Comparison of ENCODE assay signal across 10 cellular contexts in genomic region chr1:110746644-110747259, GRCh38.
A peak's percentile ranks its signal among the peaks of the same experiment; 100 is the strongest.
DNase-seq lines count a peak whose midpoint lies in the region; ATAC-seq and TF ChIP-seq lines count a peak whose summit lies in the region.
"Had no signal": no experiment of that assay in that cellular context is flagged by ENCODE, and none has a peak within 500 bp of the region (broad histone marks: within the 10 kb centered on the region; RNA-seq: fewer than 3 reads in every experiment).

No MANE protein-coding gene starts in this region.

- H3K27ac Mint-ChIP-seq in activated B cell treated with CpG ODN at 0.5 μM for 24 hours, result peak overlapping the region; percentile 47
- H3K27ac Mint-ChIP-seq in natural killer cell treated with Interleukin-12 subunit alpha and Interleukin-12 subunit beta and Interleukin-15 and Interleukin-18, amount 100 ng/mL, for 72 hours, result no peak overlapping the region
- H3K27ac Mint-ChIP-seq: activated naive CD8-positive, alpha-beta T cell had no signal

- no peaks in the 10 kb centered on the region for H3K36me3 Mint-ChIP-seq in activated B cell treated with CpG ODN at 0.5 μM for 24 hours (ENCODE audit: low read depth)
- peaks cover 4% of the 10 kb centered on the region for H3K36me3 Mint-ChIP-seq in natural killer cell treated with Interleukin-12 subunit alpha and Interleukin-12 subunit beta and Interleukin-15 and Interleukin-18, amount 100 ng/mL, for 72 hours
- H3K36me3 Mint-ChIP-seq: activated naive CD8-positive, alpha-beta T cell had no signal

- H3K36me3 ChIP-seq in cardiac muscle cell (no peaks in the 10 kb centered on the region), right atrium auricular region (no peaks in the 10 kb centered on the region), spleen (no peaks in the 10 kb centered on the region)
- H3K36me3 ChIP-seq: upper lobe of left lung had no signal

- no peaks in the 10 kb centered on the region for H3K4me1 Mint-ChIP-seq in activated B cell treated with CpG ODN at 0.5 μM for 24 hours
- peaks cover 0 to 4% of the 10 kb centered on the region in 2 donors for H3K4me1 Mint-ChIP-seq in natural killer cell treated with Interleukin-12 subunit alpha and Interleukin-12 subunit beta and Interleukin-15 and Interleukin-18, amount 100 ng/mL, for 72 hours (ENCODE audit: low read depth in 2 of 2)

- H3K4me1 ChIP-seq in cardiac muscle cell (ENCODE audit: low read depth) (peaks cover 5% of the 10 kb centered on the region), right atrium auricular region (no peaks in the 10 kb centered on the region), spleen (no peaks in the 10 kb centered on the region)
- H3K4me1 ChIP-seq: upper lobe of left lung had no signal

- CTCF ChIA-PET in activated B cell treated with CpG ODN at 0.5 μM for 24 hours (lab: Charles Lee), result no interaction called here

- TF ChIP-seq POLR2A in spleen (IDR thresholded peaks at IDR 0.05), result no peak

- no peak for ATAC-seq in activated B cell treated with CpG ODN at 0.5 μM for 24 hours (ENCODE audit: low read depth)
- no peak for ATAC-seq in natural killer cell treated with Interleukin-12 subunit alpha and Interleukin-12 subunit beta and Interleukin-15 and Interleukin-18, amount 100 ng/mL, for 72 hours

- intact Hi-C loops in activated B cell treated with CpG ODN at 0.5 μM for 24 hours (cut with micrococcal nuclease) (no loop called here), spleen (cut with DNase I; ENCODE audit: low total_unique reads) (no loop called here)

- H3K9me3 ChIP-seq in cardiac muscle cell (ENCODE audit: low read depth) (no peaks in the 10 kb centered on the region), right atrium auricular region (no peaks in the 10 kb centered on the region), spleen (no peaks in the 10 kb centered on the region)
- H3K9me3 ChIP-seq: upper lobe of left lung had no signal

- no peak overlapping the region for H3K4me3 Mint-ChIP-seq in activated B cell treated with CpG ODN at 0.5 μM for 24 hours
- no peak overlapping the region for H3K4me3 Mint-ChIP-seq in natural killer cell treated with Interleukin-12 subunit alpha and Interleukin-12 subunit beta and Interleukin-15 and Interleukin-18, amount 100 ng/mL, for 72 hours
- H3K4me3 Mint-ChIP-seq: activated naive CD8-positive, alpha-beta T cell had no signal

- TF ChIP-seq CTCF in cardiac muscle cell (IDR thresholded peaks at IDR 0.05; ENCODE audit: low read depth, low read length) (no peak), right atrium auricular region (IDR thresholded peaks at IDR 0.05) (no peak), activated B cell treated with CpG ODN at 0.5 μM for 24 hours (IDR thresholded peaks at IDR 0.05) (no peak), spleen (IDR thresholded peaks at IDR 0.05 in 8 of 11, conservative IDR thresholded peaks at IDR 0.05 in 3 of 11) (no peak)

- peaks cover 36% of the 10 kb centered on the region for H3K27me3 Mint-ChIP-seq in activated B cell treated with CpG ODN at 0.5 μM for 24 hours
- peaks cover 48 to 54% of the 10 kb centered on the region in 2 donors for H3K27me3 Mint-ChIP-seq in natural killer cell treated with Interleukin-12 subunit alpha and Interleukin-12 subunit beta and Interleukin-15 and Interleukin-18, amount 100 ng/mL, for 72 hours

- peak; percentile 72 to 88 for DNase-seq in cardiac muscle cell (ENCODE audit: low read depth in 1 of 2, low spot score in 1 of 2)
- no peak for DNase-seq in right atrium auricular region (ENCODE audit: low spot score)
- no peak for DNase-seq in activated B cell treated with CpG ODN at 0.5 μM for 24 hours
- DNase-seq in ecto neural progenitor cell (ENCODE audit: low spot score), result peak; percentile 74
- DNase-seq in natural killer cell treated with Interleukin-12 subunit alpha and Interleukin-12 subunit beta and Interleukin-15 and Interleukin-18, amount 100 ng/mL, for 72 hours (ENCODE audit: low spot score), result peak; percentile 66
- DNase-seq in NCI-H748 treated with DMSO at 0.1 percent for 48 hours (lab: John Stamatoyannopoulos, UW), result no peak
- no peak for DNase-seq in SKM-1 (lab: John Stamatoyannopoulos, UW; ENCODE audit: unreplicated experiment)
- no peak for DNase-seq in spleen
- DNase-seq: upper lobe of left lung had no signal

- H3K27me3 ChIP-seq in cardiac muscle cell (peaks cover 3% of the 10 kb centered on the region), right atrium auricular region (no peaks in the 10 kb centered on the region), spleen (replicated peaks in 1 of 7) (peaks cover 0 to 63% (median 6%) of the 10 kb centered on the region in 7 donors)
- H3K27me3 ChIP-seq: upper lobe of left lung had no signal

- H3K4me3 ChIP-seq in cardiac muscle cell (no peak overlapping the region), right atrium auricular region (no peak overlapping the region), spleen (no peak overlapping the region)
- H3K4me3 ChIP-seq: upper lobe of left lung had no signal

- POLR2A ChIA-PET in activated B cell treated with CpG ODN at 0.5 μM for 24 hours (lab: Charles Lee), result interaction anchor here (0.6 kb wide), 1 partner anchor 748 kb away, joined by 3 read pairs; no protein-coding TSS in a partner anchor

- H3K9me3 Mint-ChIP-seq in activated B cell treated with CpG ODN at 0.5 μM for 24 hours, result no peaks in the 10 kb centered on the region
- peaks cover 2% of the 10 kb centered on the region for H3K9me3 Mint-ChIP-seq in natural killer cell treated with Interleukin-12 subunit alpha and Interleukin-12 subunit beta and Interleukin-15 and Interleukin-18, amount 100 ng/mL, for 72 hours

- WGBS in spleen, 5 donors, result 19 to 23% (median 20%) methylated on average over 10 of the region's 10 CpGs

- H3K27ac ChIP-seq in cardiac muscle cell (no peak overlapping the region), right atrium auricular region (no peak overlapping the region), spleen (no peak overlapping the region)
- H3K27ac ChIP-seq: upper lobe of left lung had no signal

Comparison
In these comparisons a context has a peak if more than half of its experiments do, and no peak if none do; other contexts are left out.
1. DNase-seq: peak in cardiac muscle cell (2 of 2), ecto neural progenitor cell (single experiment) and natural killer cell treated with Interleukin-12 subunit alpha and Interleukin-12 subunit beta and Interleukin-15 and Interleukin-18, amount 100 ng/mL, for 72 hours (single experiment); none in right atrium auricular region (single experiment), activated B cell treated with CpG ODN at 0.5 μM for 24 hours (single experiment), NCI-H748 treated with DMSO at 0.1 percent for 48 hours (single experiment), SKM-1 (single experiment) and spleen (single experiment).